Comparison of ENCODE assay signal across 20 cellular contexts in genomic region chr4:186772936-186773335, GRCh38. TPM values are rescaled to one million over a fixed set of nuclear protein-coding genes. Genes with fewer than 3 reads are reported as not detected.
A peak's percentile ranks its signal among the peaks of the same experiment; 100 is the strongest.
DNase-seq lines count a peak whose midpoint lies in the region; ATAC-seq, FAIRE-seq and TF ChIP-seq lines count a peak whose summit lies in the region.
"Had no signal": no experiment of that assay in that cellular context is flagged by ENCODE, and none has a peak within 500 bp of the region (broad histone marks: within the 10 kb centered on the region; RNA-seq: fewer than 3 reads in every experiment).

No MANE protein-coding gene starts in this region.

- H3K9me3 ChIP-seq in HepG2 (ENCODE audit: low read length) (no peaks in the 10 kb centered on the region), right lobe of liver (no peaks in the 10 kb centered on the region), suprapubic skin (no peaks in the 10 kb centered on the region)
- H3K9me3 ChIP-seq: BE2C had no signal

- no peaks in the 10 kb centered on the region for H3K36me3 ChIP-seq in HepG2 (replicated peaks in 1 of 2; ENCODE audit: control insufficient read depth in 1 of 2, insufficient read depth in 2 of 2, low read length in 2 of 2)
- H3K36me3 ChIP-seq in right lobe of liver = no peaks in the 10 kb centered on the region
- no peaks in the 10 kb centered on the region for H3K36me3 ChIP-seq in suprapubic skin
- H3K36me3 ChIP-seq: BE2C had no signal

- CTCF ChIA-PET in HepG2 (lab: Yijun Ruan, JAX; ENCODE audit: low intra/inter-chr PET ratio, low total read pairs) = no interaction called here

- no peak for FAIRE-seq in HepG2 (lab: Jason Lieb, UNC)
- FAIRE-seq: G401.6, GM12891 had no signal

- H3K9ac ChIP-seq in HepG2 (ENCODE audit: insufficient read depth, low read depth, low read length) = no peak overlapping the region

- TF ChIP-seq CTCF in HepG2 (CRISPR knock-in tag; IDR thresholded peaks at IDR 0.05) = no peak
- no peak for TF ChIP-seq CTCF in right lobe of liver (IDR thresholded peaks at IDR 0.05)
- TF ChIP-seq CTCF in astrocyte of the spinal cord (IDR thresholded peaks at IDR 0.05; ENCODE audit: low read depth, low read length) = no peak
- TF ChIP-seq CTCF in epithelial cell of esophagus (IDR thresholded peaks at IDR 0.05; ENCODE audit: insufficient read depth, low read depth, low read length, missing control alignments) = no peak
- TF ChIP-seq CTCF in suprapubic skin (IDR thresholded peaks at IDR 0.05) = no peak

- no TSS peak for BruUV-seq in HepG2 (replicated peaks; lab: Mats Ljungman, UMichigan)

- 81% methylated on average over 9 of the region's 9 CpGs for WGBS in HepG2 (ENCODE audit: low lambda C conversion rate)
- 77% methylated on average over 9 of the region's 9 CpGs for WGBS in right lobe of liver (ENCODE audit: insufficient coverage, low coverage, low lambda C conversion rate, missing lambda C conversion rate)
- WGBS in suprapubic skin = 74% methylated on average over 9 of the region's 9 CpGs

- H4K20me1 ChIP-seq in HepG2 (ENCODE audit: insufficient read depth, low read length) = no peaks in the 10 kb centered on the region

- H3K4me1 ChIP-seq in HepG2 (ENCODE audit: insufficient read depth, low read length) = peaks cover 31% of the 10 kb centered on the region
- no peaks in the 10 kb centered on the region for H3K4me1 ChIP-seq in right lobe of liver
- no peaks in the 10 kb centered on the region for H3K4me1 ChIP-seq in suprapubic skin
- H3K4me1 ChIP-seq: BE2C had no signal

- POLR2A ChIA-PET in HepG2 (lab: Yijun Ruan, JAX) = no interaction called here

- no peak overlapping the region for H3K4me2 ChIP-seq in HepG2 (ENCODE audit: low read depth, low read length)
- H3K4me2 ChIP-seq: GM23338 had no signal

- TF ChIP-seq EP300 in HepG2 (IDR thresholded peaks at IDR 0.05; ENCODE audit: low read depth in 2 of 2, low read length in 2 of 2) = no peak
- no peak for TF ChIP-seq EP300 in HepG2 (CRISPR knock-in tag; IDR thresholded peaks at IDR 0.05; ENCODE audit: borderline replicate concordance)
- no peak for TF ChIP-seq EP300 in suprapubic skin (IDR thresholded peaks at IDR 0.05)

- DNase-seq in HepG2 (ENCODE audit: low spot score) (no peak), right lobe of liver (no peak), astrocyte of the spinal cord (ENCODE audit: low read depth, low spot score) (peak; percentile 47), epithelial cell of esophagus (ENCODE audit: low read depth) (peak; percentile 22), non-pigmented ciliary epithelial cell (ENCODE audit: low read depth) (peak; percentile 34), suprapubic skin (ENCODE audit: low spot score in 2 of 2) (no peak), activated T-cell treated with anti-CD3 and anti-CD28 coated beads for 4 hours (no peak)
- DNase-seq: 8988T; ACHN; BE2C; CD4-positive, alpha-beta memory T cell; DMS153; DMS79 treated with DMSO at 0.1 percent for 48 hours; EL; H7 had no signal

- H3K4me3 ChIP-seq in HepG2 (replicated peaks in 1 of 3; ENCODE audit: insufficient read depth in 1 of 3, low read depth in 2 of 3, low read length in 3 of 3) (no peak overlapping the region), right lobe of liver (no peak overlapping the region), astrocyte of the spinal cord (ENCODE audit: low read depth, low read length) (no peak overlapping the region), epithelial cell of esophagus (ENCODE audit: low read length) (no peak overlapping the region), suprapubic skin (no peak overlapping the region)
- H3K4me3 ChIP-seq: GM23338 had no signal

- TF ChIP-seq POLR2A in HepG2 (IDR thresholded peaks at IDR 0.05; ENCODE audit: insufficient read depth in 1 of 2, low read depth in 2 of 2, low read length in 2 of 2) (no peak), right lobe of liver (IDR thresholded peaks at IDR 0.05) (no peak), suprapubic skin (IDR thresholded peaks at IDR 0.05) (no peak)

- H3K27ac ChIP-seq in HepG2 (ENCODE audit: extremely low read length, insufficient read depth, low read length) (no peak overlapping the region), right lobe of liver (no peak overlapping the region), suprapubic skin (no peak overlapping the region)
- H3K27ac ChIP-seq: C4-2B had no signal

- in situ Hi-C loops in HepG2 (cut with HindIII; ENCODE audit: extremely low pct_ligation_motif_present, low pct_unique_long_range_greater_than_20kb) (no loop called here), astrocyte of the spinal cord (cut with HindIII; ENCODE audit: low sequenced_read_pairs) (no loop called here)

- TF ChIP-seq RAD21 in HepG2 (CRISPR knock-in tag; IDR thresholded peaks at IDR 0.05) = no peak

- intact Hi-C loops in HepG2 (cut with micrococcal nuclease; ENCODE audit: unreplicated experiment) (no loop called here), right lobe of liver (cut with DNase I) (no loop called here)

- H3K79me2 ChIP-seq in HepG2 (ENCODE audit: insufficient read depth, low read length) = no peaks in the 10 kb centered on the region

- no peak overlapping the region for H2AFZ ChIP-seq in HepG2 (ENCODE audit: low read length)

- no peak for ATAC-seq in HepG2
- ATAC-seq in right lobe of liver = no peak
- ATAC-seq in activated CD4-positive, CD25-positive, alpha-beta regulatory T cell treated with anti-CD3 and anti-CD28 coated beads, Interleukin-2, amount 50 U/mL, for 24 hours = no peak
- ATAC-seq: GM23338 had no signal

- H3K27me3 ChIP-seq in HepG2 (ENCODE audit: control insufficient read depth in 1 of 2, insufficient read depth in 2 of 2, low read length in 2 of 2) (no peaks in the 10 kb centered on the region), right lobe of liver (no peaks in the 10 kb centered on the region), suprapubic skin (no peaks in the 10 kb centered on the region)
- H3K27me3 ChIP-seq: BE2C had no signal

TF ChIP-seq in HepG2, 621 proteins besides CTCF, POLR2A, EP300 and RAD21:
- TF ChIP-seq ZSCAN5A (CRISPR knock-in tag; IDR thresholded peaks at IDR 0.05; ENCODE audit: borderline replicate concordance) (no peak), CREB1 (IDR thresholded peaks at IDR 0.05) (peak; percentile 37), CREB1 (CRISPR knock-in tag; IDR thresholded peaks at IDR 0.05) (no peak)

RNA-seq across cellular contexts. Expression of gene FAT1, which starts 49.3 kb away (rescaled TPM):
- 176 and 185 TPM in 2 replicates for total RNA-seq in HepG2 (2016; rRNA removed; fragmentation: Illumina TruSeq; extraction: Trizol)
- 74.9 and 87.3 TPM in 2 replicates for total RNA-seq in HepG2 (2016; cell fraction: cytosol; rRNA removed; fragmentation: Illumina TruSeq; extraction: Trizol; ENCODE audit: low read depth)
- 158 and 182 TPM in 2 replicates for total RNA-seq in HepG2 (2016; cell fraction: insoluble cytoplasmic fraction; rRNA removed; fragmentation: Illumina TruSeq; extraction: Trizol)
- 361 and 484 TPM in 2 replicates for total RNA-seq in HepG2 (2016; cell fraction: membrane; rRNA removed; fragmentation: Illumina TruSeq; extraction: Trizol)
- total RNA-seq in HepG2 (2016; cell fraction: nucleus; rRNA removed; fragmentation: Illumina TruSeq; extraction: Trizol) = 203 and 219 TPM in 2 replicates
- polyA plus RNA-seq in HepG2 (2011; rRNA removed) = 193 and 216 TPM in 2 replicates
- 145 and 153 TPM in 2 replicates for polyA plus RNA-seq in HepG2 (2011; cell fraction: cytosol; rRNA removed)
- polyA plus RNA-seq in HepG2 (2011; cell fraction: nucleus; rRNA removed) = 169 and 173 TPM in 2 replicates
- polyA plus RNA-seq in HepG2 (2012) = 84.5 and 103 TPM in 2 replicates
- polyA plus RNA-seq in HepG2 (2016; cell fraction: cytosol; fragmentation: Illumina TruSeq; extraction: Trizol; ENCODE audit: low read depth) = 2.5 and 3.2 TPM in 2 replicates
- polyA plus RNA-seq in HepG2 (2016; cell fraction: insoluble cytoplasmic fraction; fragmentation: Illumina TruSeq; extraction: Trizol; ENCODE audit: low read depth) = 34.1 and 47.0 TPM in 2 replicates
- polyA plus RNA-seq in HepG2 (2016; cell fraction: membrane; fragmentation: Illumina TruSeq; extraction: Trizol; ENCODE audit: low read depth) = 7.0 and 7.3 TPM in 2 replicates
- 164 and 179 TPM in 2 replicates for polyA plus RNA-seq in HepG2 (2016; cell fraction: nucleus; fragmentation: Illumina TruSeq; extraction: Trizol; ENCODE audit: insufficient read depth, low read depth)
- 311 and 1,912 TPM in 2 replicates for polyA minus RNA-seq in HepG2 (2011; rRNA and poly(A)+ RNA removed; ENCODE audit: low replicate concordance)
- polyA minus RNA-seq in HepG2 (2011; cell fraction: cytosol; rRNA and poly(A)+ RNA removed) = 510 and 534 TPM in 2 replicates
- polyA minus RNA-seq in HepG2 (2011; cell fraction: nucleus; rRNA and poly(A)+ RNA removed) = 531 and 554 TPM in 2 replicates
- 100 to 1,000 TPM in 2 of 6 experiments, 10 to 100 TPM in 4; 32.9 to 173 (median 69.7) TPM for total RNA-seq in right lobe of liver
- 100 to 1,000 TPM in 3 of 4 donors, 10 to 100 TPM in 1; 91.2 to 133 (median 105) TPM for total RNA-seq in suprapubic skin
- total RNA-seq: CD4-positive, alpha-beta memory T cell had no signal
- polyA plus RNA-seq: CD4-positive, alpha-beta memory T cell had no signal

Comparison
In these comparisons a context has a peak if more than half of its experiments do, and no peak if none do; other contexts are left out.
1. DNase-seq: peak in astrocyte of the spinal cord (single experiment), epithelial cell of esophagus (single experiment) and non-pigmented ciliary epithelial cell (single experiment); none in HepG2 (single experiment), right lobe of liver (0 of 3), suprapubic skin (0 of 2) and activated T-cell treated with anti-CD3 and anti-CD28 coated beads for 4 hours (single experiment).